Comparison of ENCODE assay signal across 1 cellular context in genomic region chr2:43044093-43044614, GRCh38.
TF ChIP-seq lines count a peak whose summit lies in the region.

No MANE protein-coding gene starts in this region.

TF ChIP-seq in HepG2, 621 proteins besides CTCF, POLR2A, EP300 and RAD21 (continued from another document and continues in another):
- TF ChIP-seq ZNF280B (CRISPR knock-in tag; IDR thresholded peaks at IDR 0.05; ENCODE audit: borderline replicate concordance) (peak; percentile 73; the same call in 1 of the 2 replicates), KDM3A (CRISPR knock-in tag; IDR thresholded peaks at IDR 0.05; ENCODE audit: low read depth) (no peak), CREM (IDR thresholded peaks at IDR 0.05) (no peak), CREM (CRISPR knock-in tag; IDR thresholded peaks at IDR 0.05) (no peak), ZNF281 (CRISPR knock-in tag; IDR thresholded peaks at IDR 0.05; ENCODE audit: borderline replicate concordance) (no peak), NFRKB (IDR thresholded peaks at IDR 0.05) (no peak), ZBTB39 (CRISPR knock-in tag; IDR thresholded peaks at IDR 0.05) (0 out of 2 replicates have a peak, but pooled peaks have one; percentile 59), ZNF629 (CRISPR knock-in tag; conservative IDR thresholded peaks at IDR 0.05) (no peak), MLX (CRISPR knock-in tag; IDR thresholded peaks at IDR 0.05) (no peak), KDM5B (CRISPR knock-in tag; IDR thresholded peaks at IDR 0.05; ENCODE audit: borderline replicate concordance) (no peak), ATF3 (CRISPR knock-in tag; IDR thresholded peaks at IDR 0.05) (no peak), NRL (CRISPR knock-in tag; IDR thresholded peaks at IDR 0.05; ENCODE audit: borderline replicate concordance) (0 out of 2 replicates have a peak, but pooled peaks have one; percentile 20), MED8 (CRISPR knock-in tag; IDR thresholded peaks at IDR 0.05; ENCODE audit: insufficient replicate concordance) (no peak), FLYWCH1 (CRISPR knock-in tag; IDR thresholded peaks at IDR 0.05) (no peak), ZKSCAN8 (CRISPR knock-in tag; IDR thresholded peaks at IDR 0.05; ENCODE audit: borderline replicate concordance) (0 out of 2 replicates have a peak, but pooled peaks have one; percentile 18), MAFG (CRISPR knock-in tag; IDR thresholded peaks at IDR 0.05) (no peak), ZNF234 (CRISPR knock-in tag; conservative IDR thresholded peaks at IDR 0.05) (no peak), NR3C1 (CRISPR knock-in tag; IDR thresholded peaks at IDR 0.05) (no peak), NR2C2 (CRISPR knock-in tag; IDR thresholded peaks at IDR 0.05; ENCODE audit: borderline replicate concordance) (no peak), ZNF788 (CRISPR knock-in tag; IDR thresholded peaks at IDR 0.05; ENCODE audit: borderline replicate concordance) (no peak), ZNF460 (CRISPR knock-in tag; IDR thresholded peaks at IDR 0.05; ENCODE audit: borderline replicate concordance) (no peak), PTBP1 (IDR thresholded peaks at IDR 0.05; ENCODE audit: low read depth, low read length, poor library complexity, severe bottlenecking) (no peak), FOXK1 (CRISPR knock-in tag; IDR thresholded peaks at IDR 0.05; ENCODE audit: borderline replicate concordance, low read depth) (no peak), RELA (CRISPR knock-in tag; IDR thresholded peaks at IDR 0.05) (no peak), ARID4A (CRISPR knock-in tag; IDR thresholded peaks at IDR 0.05; ENCODE audit: borderline replicate concordance) (0 out of 2 replicates have a peak, but pooled peaks have one; percentile 22)
- TF ChIP-seq, protein P1, sequence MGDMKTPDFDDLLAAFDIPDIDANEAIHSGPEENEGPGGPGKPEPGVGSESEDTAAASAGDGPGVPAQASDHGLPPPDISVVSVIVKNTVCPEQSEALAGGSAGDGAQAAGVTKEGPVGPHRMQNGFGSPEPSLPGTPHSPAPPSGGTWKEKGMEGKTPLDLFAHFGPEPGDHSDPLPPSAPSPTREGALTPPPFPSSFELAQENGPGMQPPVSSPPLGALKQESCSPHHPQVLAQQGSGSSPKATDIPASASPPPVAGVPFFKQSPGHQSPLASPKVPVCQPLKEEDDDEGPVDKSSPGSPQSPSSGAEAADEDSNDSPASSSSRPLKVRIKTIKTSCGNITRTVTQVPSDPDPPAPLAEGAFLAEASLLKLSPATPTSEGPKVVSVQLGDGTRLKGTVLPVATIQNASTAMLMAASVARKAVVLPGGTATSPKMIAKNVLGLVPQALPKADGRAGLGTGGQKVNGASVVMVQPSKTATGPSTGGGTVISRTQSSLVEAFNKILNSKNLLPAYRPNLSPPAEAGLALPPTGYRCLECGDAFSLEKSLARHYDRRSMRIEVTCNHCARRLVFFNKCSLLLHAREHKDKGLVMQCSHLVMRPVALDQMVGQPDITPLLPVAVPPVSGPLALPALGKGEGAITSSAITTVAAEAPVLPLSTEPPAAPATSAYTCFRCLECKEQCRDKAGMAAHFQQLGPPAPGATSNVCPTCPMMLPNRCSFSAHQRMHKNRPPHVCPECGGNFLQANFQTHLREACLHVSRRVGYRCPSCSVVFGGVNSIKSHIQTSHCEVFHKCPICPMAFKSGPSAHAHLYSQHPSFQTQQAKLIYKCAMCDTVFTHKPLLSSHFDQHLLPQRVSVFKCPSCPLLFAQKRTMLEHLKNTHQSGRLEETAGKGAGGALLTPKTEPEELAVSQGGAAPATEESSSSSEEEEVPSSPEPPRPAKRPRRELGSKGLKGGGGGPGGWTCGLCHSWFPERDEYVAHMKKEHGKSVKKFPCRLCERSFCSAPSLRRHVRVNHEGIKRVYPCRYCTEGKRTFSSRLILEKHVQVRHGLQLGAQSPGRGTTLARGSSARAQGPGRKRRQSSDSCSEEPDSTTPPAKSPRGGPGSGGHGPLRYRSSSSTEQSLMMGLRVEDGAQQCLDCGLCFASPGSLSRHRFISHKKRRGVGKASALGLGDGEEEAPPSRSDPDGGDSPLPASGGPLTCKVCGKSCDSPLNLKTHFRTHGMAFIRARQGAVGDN (CRISPR knock-in tag; IDR thresholded peaks at IDR 0.05): peak; percentile 76
- TF ChIP-seq, protein P2, sequence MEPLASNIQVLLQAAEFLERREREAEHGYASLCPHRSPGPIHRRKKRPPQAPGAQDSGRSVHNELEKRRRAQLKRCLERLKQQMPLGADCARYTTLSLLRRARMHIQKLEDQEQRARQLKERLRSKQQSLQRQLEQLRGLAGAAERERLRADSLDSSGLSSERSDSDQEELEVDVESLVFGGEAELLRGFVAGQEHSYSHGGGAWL (CRISPR knock-in tag; IDR thresholded peaks at IDR 0.05): peak; percentile 54; the same call in 1 of the 2 replicates
- TF ChIP-seq, protein P3, sequence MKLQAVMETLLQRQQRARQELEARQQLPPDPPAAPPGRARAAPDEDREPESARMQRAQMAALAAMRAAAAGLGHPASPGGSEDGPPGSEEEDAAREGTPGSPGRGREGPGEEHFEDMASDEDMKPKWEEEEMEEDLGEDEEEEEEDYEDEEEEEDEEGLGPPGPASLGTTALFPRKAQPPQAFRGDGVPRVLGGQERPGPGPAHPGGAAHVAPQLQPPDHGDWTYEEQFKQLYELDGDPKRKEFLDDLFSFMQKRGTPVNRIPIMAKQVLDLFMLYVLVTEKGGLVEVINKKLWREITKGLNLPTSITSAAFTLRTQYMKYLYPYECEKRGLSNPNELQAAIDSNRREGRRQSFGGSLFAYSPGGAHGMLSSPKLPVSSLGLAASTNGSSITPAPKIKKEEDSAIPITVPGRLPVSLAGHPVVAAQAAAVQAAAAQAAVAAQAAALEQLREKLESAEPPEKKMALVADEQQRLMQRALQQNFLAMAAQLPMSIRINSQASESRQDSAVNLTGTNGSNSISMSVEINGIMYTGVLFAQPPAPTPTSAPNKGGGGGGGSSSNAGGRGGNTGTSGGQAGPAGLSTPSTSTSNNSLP (IDR thresholded peaks at IDR 0.05; ENCODE audit: low read depth, low read length): no peak
- TF ChIP-seq, protein P4, sequence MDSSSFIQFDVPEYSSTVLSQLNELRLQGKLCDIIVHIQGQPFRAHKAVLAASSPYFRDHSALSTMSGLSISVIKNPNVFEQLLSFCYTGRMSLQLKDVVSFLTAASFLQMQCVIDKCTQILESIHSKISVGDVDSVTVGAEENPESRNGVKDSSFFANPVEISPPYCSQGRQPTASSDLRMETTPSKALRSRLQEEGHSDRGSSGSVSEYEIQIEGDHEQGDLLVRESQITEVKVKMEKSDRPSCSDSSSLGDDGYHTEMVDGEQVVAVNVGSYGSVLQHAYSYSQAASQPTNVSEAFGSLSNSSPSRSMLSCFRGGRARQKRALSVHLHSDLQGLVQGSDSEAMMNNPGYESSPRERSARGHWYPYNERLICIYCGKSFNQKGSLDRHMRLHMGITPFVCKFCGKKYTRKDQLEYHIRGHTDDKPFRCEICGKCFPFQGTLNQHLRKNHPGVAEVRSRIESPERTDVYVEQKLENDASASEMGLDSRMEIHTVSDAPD (CRISPR knock-in tag; IDR thresholded peaks at IDR 0.05): no peak
